24 cellular contexts compared by ENCODE assay signal in the genomic region with DNA sequence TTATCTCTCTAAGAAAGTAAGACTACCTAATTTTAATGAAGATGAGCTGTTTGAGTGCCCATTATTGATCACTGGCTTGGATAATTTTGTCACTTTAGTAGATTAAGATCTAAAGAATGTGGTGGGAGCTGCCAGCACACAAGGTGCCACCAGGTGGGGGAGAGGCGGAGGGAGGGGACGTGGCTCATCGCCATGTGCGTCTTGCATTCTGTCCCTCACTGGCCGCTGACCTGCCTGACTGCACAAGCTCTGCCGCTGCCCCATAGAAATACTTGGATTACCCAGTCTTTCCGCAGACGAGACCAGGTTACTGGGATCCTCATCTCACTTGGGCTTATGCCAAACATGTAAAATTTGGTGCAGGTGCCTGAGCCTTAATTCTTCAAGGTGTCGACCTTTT. TPM values are rescaled to one million over a fixed set of nuclear protein-coding genes. Genes with fewer than 3 reads are reported as not detected.
A peak's percentile ranks its signal among the peaks of the same experiment; 100 is the strongest.
DNase-seq lines count a peak whose midpoint lies in the region; ATAC-seq, FAIRE-seq and TF ChIP-seq lines count a peak whose summit lies in the region.
"Had no signal": no experiment of that assay in that cellular context is flagged by ENCODE, and none has a peak within 500 bp of the region (broad histone marks: within the 10 kb centered on the region; RNA-seq: fewer than 3 reads in every experiment).

No MANE protein-coding gene starts in this region.

- DNase-seq in GM12891 (ENCODE audit: insufficient read length, low spot score) (no peak), body of pancreas (peak in 3 of 4 donors; percentile 42 to 50 (median 46)), left lobe of liver (ENCODE audit: low spot score) (peak; percentile 60), NCI-H1417 treated with DMSO at 0.1 percent for 48 hours (lab: John Stamatoyannopoulos, UW) (no peak), DMS 273 treated with DMSO at 0.1 percent for 48 hours (lab: John Stamatoyannopoulos, UW) (no peak), NCI-H1092 (lab: John Stamatoyannopoulos, UW) (no peak)
- DNase-seq: 8988T; ACHN; AML-193; BE2C; CD4-positive, alpha-beta T cell; CD8-positive, alpha-beta memory T cell; DMS53; DMS79 treated with DMSO at 0.1 percent for 48 hours; GF-D8; H9; HFFc6 had no signal

- no peak overlapping the region for H3K4me2 ChIP-seq in parathyroid adenoma (ENCODE audit: low read length)
- H3K4me2 ChIP-seq: A549; BLaER1 treated with 17β-estradiol and CSF1 and Interleukin-3, amounts not matched to agents 10 nM and 100 nM; GM23338 had no signal

- no peak overlapping the region for H3K9ac ChIP-seq in parathyroid adenoma
- H3K9ac ChIP-seq: BLaER1 treated with 17β-estradiol and CSF1 and Interleukin-3, amounts not matched to agents 10 nM and 100 nM had no signal

- intact Hi-C loops in body of pancreas (cut with DNase I) = no loop called here

- H3K4me1 ChIP-seq in body of pancreas = peaks cover 37% of the 10 kb centered on the region
- peaks cover 26% of the 10 kb centered on the region for H3K4me1 ChIP-seq in parathyroid adenoma

- ATAC-seq in body of pancreas = no peak
- peak; percentile 34 for ATAC-seq in left lobe of liver
- ATAC-seq: A549, GM23338, HCT116 had no signal

- TF ChIP-seq CTCF in body of pancreas (IDR thresholded peaks at IDR 0.05) (no peak), parathyroid adenoma (IDR thresholded peaks at IDR 0.05) (no peak)

- H3K36me3 ChIP-seq in body of pancreas (replicated peaks in 1 of 2; ENCODE audit: insufficient read depth in 1 of 2, low read depth in 2 of 2) = peaks cover 0 to 14% of the 10 kb centered on the region in 2 donors
- no peaks in the 10 kb centered on the region for H3K36me3 ChIP-seq in parathyroid adenoma (ENCODE audit: control insufficient read depth, insufficient read depth, low read length)

- H2AFZ ChIP-seq in parathyroid adenoma = peak overlapping the region; percentile 57
- H2AFZ ChIP-seq: GM23338 had no signal

- H3K79me2 ChIP-seq in parathyroid adenoma = no peaks in the 10 kb centered on the region

- FAIRE-seq in GM12891 (lab: Jason Lieb, UNC) = peak; percentile 60
- FAIRE-seq: A549, GM19239 had no signal

- no peaks in the 10 kb centered on the region for H3K9me3 ChIP-seq in body of pancreas
- H3K9me3 ChIP-seq in parathyroid adenoma (ENCODE audit: control insufficient read depth, low read length) = no peaks in the 10 kb centered on the region
- H3K9me3 ChIP-seq: A549; BE2C; BLaER1 treated with 17β-estradiol and CSF1 and Interleukin-3, amounts not matched to agents 10 nM and 100 nM had no signal

- H3K27ac ChIP-seq in body of pancreas = peak overlapping the region in 3 of 4 donors; percentile 2 to 35 (median 3)
- peak overlapping the region; percentile 48 for H3K27ac ChIP-seq in parathyroid adenoma
- H3K27ac ChIP-seq: A549; BLaER1 treated with 17β-estradiol and CSF1 and Interleukin-3, amounts not matched to agents 10 nM and 100 nM had no signal

- TF ChIP-seq POLR2A in GM12891 (IDR thresholded peaks at IDR 0.05; ENCODE audit: low read depth, low read length) (no peak), body of pancreas (IDR thresholded peaks at IDR 0.05) (no peak)

- H3K27me3 ChIP-seq in body of pancreas (no peaks in the 10 kb centered on the region), parathyroid adenoma (ENCODE audit: control insufficient read depth, insufficient read depth, low read length) (no peaks in the 10 kb centered on the region)
- H3K27me3 ChIP-seq: BE2C; BLaER1 treated with 17β-estradiol and CSF1 and Interleukin-3, amounts not matched to agents 10 nM and 100 nM had no signal

- H3K4me3 ChIP-seq in body of pancreas = no peak overlapping the region
- H3K4me3 ChIP-seq in parathyroid adenoma (ENCODE audit: low read depth, low read length) = no peak overlapping the region
- H3K4me3 ChIP-seq: A549; BLaER1 treated with 17β-estradiol and CSF1 and Interleukin-3, amounts not matched to agents 10 nM and 100 nM; GM23338 had no signal

- 80 to 88% methylated on average over 9 of the region's 9 CpGs for WGBS in body of pancreas, 2 donors

TF ChIP-seq in GM12891, 5 proteins besides CTCF, POLR2A, EP300 and RAD21:
- TF ChIP-seq TAF1 (IDR thresholded peaks at IDR 0.05; ENCODE audit: low read depth, low read length) = no peak
- TF ChIP-seq SPI1 (IDR thresholded peaks at IDR 0.05; ENCODE audit: low read depth, low read length) = no peak
- TF ChIP-seq POLR2AphosphoS5 (IDR thresholded peaks at IDR 0.05; ENCODE audit: low read depth, low read length) = no peak
- TF ChIP-seq POU2F2 (IDR thresholded peaks at IDR 0.05; ENCODE audit: low read depth, low read length) = no peak
- TF ChIP-seq PAX5 (IDR thresholded peaks at IDR 0.05; ENCODE audit: insufficient read depth, low read length, severe bottlenecking) = no peak
TF ChIP-seq in GM12891: peak in this region for 0.

RNA-seq across cellular contexts. Expression of a gene that starts 37.6 kb away (rescaled TPM):
- 6.8 TPM for polyA plus RNA-seq in GM12891 (2012; ENCODE audit: low read depth, missing spikeins)
- total RNA-seq in body of pancreas (100 to 1,000 TPM; 153 to 196 TPM), left lobe of liver (45.1 TPM)

RNA-seq across cellular contexts. Expression of a gene that starts 53.8 kb away (rescaled TPM):
- 172 TPM for polyA plus RNA-seq in GM12891 (2012; ENCODE audit: low read depth, missing spikeins)
- total RNA-seq in body of pancreas (10 to 100 TPM in 1 of 2 donors, 1 to 10 TPM in 1; 8.6 to 17.6 TPM), left lobe of liver (41.3 TPM)
- total RNA-seq: G401 had no signal

Comparison
In these comparisons a context has a peak if more than half of its experiments do, and no peak if none do; other contexts are left out.
1. DNase-seq: peak in body of pancreas (3 of 4) and left lobe of liver (single experiment); none in GM12891 (single experiment), NCI-H1417 treated with DMSO at 0.1 percent for 48 hours (single experiment), DMS 273 treated with DMSO at 0.1 percent for 48 hours (single experiment) and NCI-H1092 (single experiment).